Comparison of ENCODE assay signal across 17 cellular contexts in the genomic region with DNA sequence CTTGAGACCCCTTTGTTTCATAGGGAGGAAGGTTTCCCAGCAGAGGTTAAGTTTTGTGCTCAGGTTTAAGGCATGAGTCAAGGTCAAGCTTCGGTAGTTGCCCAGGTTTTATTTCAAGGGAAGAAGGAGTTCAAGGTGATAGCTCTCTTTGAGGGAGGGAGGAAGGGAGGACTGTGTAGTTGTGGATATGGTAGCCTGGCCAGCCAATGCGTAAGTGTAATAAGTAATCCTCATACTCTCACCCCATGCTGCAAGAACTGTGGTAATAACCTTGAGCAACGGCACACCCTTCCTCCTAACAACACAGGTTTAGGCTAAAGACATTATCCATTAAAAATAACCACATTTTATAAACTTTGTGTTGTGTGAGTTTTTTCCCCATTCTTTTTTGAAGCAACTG.
"Had no signal": no experiment of that assay in that cellular context is flagged by ENCODE, and none has a peak within 500 bp of the region (broad histone marks: within the 10 kb centered on the region; RNA-seq: fewer than 3 reads in every experiment).

No MANE protein-coding gene starts in this region.

- H3K27me3 ChIP-seq: right lobe of liver, thyroid gland had no signal

- DNase-seq: activated B cell treated with CpG ODN at 0.5 μM for 24 hours; activated CD4-positive, alpha-beta T cell treated with anti-CD3 and anti-CD28 coated beads for 36 hours; activated CD4-positive, alpha-beta T cell treated with anti-CD3 and anti-CD28 coated beads, Interleukin-2, amount 50 U/mL, for 4 hours; activated CD8-positive, alpha-beta memory T cell treated with anti-CD3 and anti-CD28 coated beads for 24 hours; activated CD8-positive, alpha-beta memory T cell treated with anti-CD3 and anti-CD28 coated beads, Interleukin-2, amount 50 U/mL, for 4 hours; activated naive CD4-positive, alpha-beta T cell treated with anti-CD3 and anti-CD28 coated beads for 36 hours; activated naive CD8-positive, alpha-beta T cell treated with anti-CD3 and anti-CD28 coated beads, Interleukin-2, amount 10 ng/mL, durations not matched to agents 7 days and 5 days; activated T-cell treated with anti-CD3 and anti-CD28 coated beads, Interleukin-2, amount 50 U/mL, for 4 hours; cerebellar nuclear complex; left ventricle myocardium inferior; right lobe of liver; stimulated activated CD4-positive, alpha-beta T cell treated with anti-CD3 and anti-CD28 coated beads, Interleukin-1b, Interleukin-23, amount 100 ng/mL, for 48 hours; substantia nigra; T-cell; thyroid gland had no signal

- H3K36me3 ChIP-seq: left ventricle myocardium inferior, right lobe of liver, thyroid gland had no signal

- H3K9me3 ChIP-seq: left ventricle myocardium inferior, right lobe of liver, thyroid gland had no signal

- ATAC-seq: activated CD4-positive, alpha-beta T cell treated with anti-CD3 and anti-CD28 coated beads for 36 hours; activated T-cell treated with anti-CD3 and anti-CD28 coated beads, Interleukin-2, amount 50 U/mL, for 4 hours; right lobe of liver; T-cell had no signal

- H3K27ac ChIP-seq: epithelial cell of prostate, left ventricle myocardium inferior, right lobe of liver, skin epidermis, thyroid gland had no signal

- H3K4me3 ChIP-seq: left ventricle myocardium inferior, right lobe of liver, skin epidermis, thyroid gland had no signal

- H3K4me1 ChIP-seq: right lobe of liver, thyroid gland had no signal
